10 cellular contexts compared by ENCODE assay signal in genomic region chr6:12921467-12921866, GRCh38.
"Had no signal": no experiment of that assay in that cellular context is flagged by ENCODE, and none has a peak within 500 bp of the region (broad histone marks: within the 10 kb centered on the region; RNA-seq: fewer than 3 reads in every experiment).

No MANE protein-coding gene starts in this region.

- DNase-seq: GM23248, GOT3, H9, HCEC 1CT, HFFc6, IMR-90, KG1 had no signal

- H3K4me3 Mint-ChIP-seq: H9, HFFc6 had no signal

- H3K27ac Mint-ChIP-seq: H9, HFFc6 had no signal

- H2AFZ ChIP-seq: GM23248 had no signal

- FAIRE-seq: H54, K562 had no signal

- H3K4me3 ChIP-seq: GM23248, K562 had no signal

- ATAC-seq: K562 had no signal

- H3K27ac ChIP-seq: GM23248, HL-60 had no signal

- H3K9me3 Mint-ChIP-seq: H9, HFFc6 had no signal

- H3K9ac ChIP-seq: GM23248 had no signal
